1 cellular context compared by ENCODE assay signal in genomic region chr13:30373727-30374126, GRCh38.
TF ChIP-seq lines count a peak whose summit lies in the region.

No MANE protein-coding gene starts in this region.

TF ChIP-seq in SK-N-SH treated with all-trans-retinoic acid at 6 μM for 48 hours, 23 proteins besides CTCF, POLR2A, EP300 and RAD21 (continued from another document):
- TF ChIP-seq TSHZ2 (CRISPR knock-in tag; IDR thresholded peaks at IDR 0.05) (no peak), ARNTL (CRISPR knock-in tag; IDR thresholded peaks at IDR 0.05; ENCODE audit: borderline replicate concordance, low read depth) (no peak), OSR1 (CRISPR knock-in tag; IDR thresholded peaks at IDR 0.05) (no peak), ESRRG (CRISPR knock-in tag; IDR thresholded peaks at IDR 0.05) (no peak), RARB (CRISPR knock-in tag; IDR thresholded peaks at IDR 0.05) (no peak), ZFP3 (CRISPR knock-in tag; IDR thresholded peaks at IDR 0.05) (no peak)
